ENCODE assay signal across 34 cellular contexts in the genomic region with DNA sequence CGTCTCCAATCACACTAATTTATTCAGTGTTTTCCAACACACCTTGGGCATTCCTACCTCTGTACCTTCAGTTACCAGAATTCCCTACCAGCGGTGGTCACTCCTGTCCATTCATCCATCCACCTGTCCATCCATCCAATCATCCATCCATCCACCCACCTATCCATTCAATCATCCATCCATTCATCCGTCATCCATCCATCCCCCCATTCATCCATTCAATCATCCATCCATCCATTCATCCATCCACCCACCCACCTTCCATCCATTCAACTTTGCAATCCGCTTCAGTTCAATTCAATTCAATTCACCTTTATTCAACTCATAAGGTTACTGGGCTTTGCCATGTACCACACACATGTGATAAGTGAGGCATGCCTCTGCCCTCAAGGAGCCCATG.
"Had no signal": no experiment of that assay in that cellular context is flagged by ENCODE, and none has a peak within 500 bp of the region (broad histone marks: within the 10 kb centered on the region; RNA-seq: fewer than 3 reads in every experiment).

No MANE protein-coding gene starts in this region.

- H3K9me3 ChIP-seq: Peyer's patch, SJSA1, SK-N-SH had no signal

- H3K9me3 Mint-ChIP-seq: activated CD4-positive, alpha-beta memory T cell treated with anti-CD3 and anti-CD28 coated beads for 36 hours; activated naive CD4-positive, alpha-beta T cell treated with anti-CD3 and anti-CD28 coated beads, Interleukin-2, amount 10 ng/mL, durations not matched to agents 7 days and 5 days; activated naive CD8-positive, alpha-beta T cell treated with anti-CD3 and anti-CD28 coated beads, Interleukin-2, amount 50 U/mL, for 24 hours; T-helper 1 cell treated with Interleukin-12 subunit alpha and Interleukin-12 subunit beta and Interleukin-4 antibody, amounts not matched to agents 30 μg/mL and 1 μg/mL, for 36 hours; T-helper 2 cell treated with Interferon-gamma antibody and Interleukin-4, amounts not matched to agents 5 μg/mL and 100 μg/mL, for 36 hours; WTC11 had no signal

- H3K9ac ChIP-seq: KMS-11, SK-N-SH had no signal

- H3K4me3 Mint-ChIP-seq: activated CD4-positive, alpha-beta memory T cell treated with anti-CD3 and anti-CD28 coated beads for 36 hours; activated CD8-positive, alpha-beta memory T cell treated with anti-CD3 and anti-CD28 coated beads, Interleukin-2, amount 10 ng/mL, durations not matched to agents 7 days and 5 days; activated naive CD4-positive, alpha-beta T cell treated with anti-CD3 and anti-CD28 coated beads, Interleukin-2, amount 10 ng/mL, durations not matched to agents 7 days and 5 days; activated naive CD8-positive, alpha-beta T cell; activated naive CD8-positive, alpha-beta T cell treated with anti-CD3 and anti-CD28 coated beads, Interleukin-2, amount 50 U/mL, for 24 hours; brain; T-helper 1 cell treated with Interleukin-12 subunit alpha and Interleukin-12 subunit beta and Interleukin-4 antibody, amounts not matched to agents 30 μg/mL and 1 μg/mL, for 36 hours; T-helper 2 cell treated with Interferon-gamma antibody and Interleukin-4, amounts not matched to agents 5 μg/mL and 100 μg/mL, for 36 hours; WTC11 had no signal

- H3K27ac ChIP-seq: KMS-11, Peyer's patch, SJSA1 had no signal

- H3K36me3 ChIP-seq: Peyer's patch, SJSA1 had no signal

- H3K27ac Mint-ChIP-seq: activated CD4-positive, alpha-beta memory T cell treated with anti-CD3 and anti-CD28 coated beads for 36 hours; activated CD8-positive, alpha-beta memory T cell treated with anti-CD3 and anti-CD28 coated beads, Interleukin-2, amount 10 ng/mL, durations not matched to agents 7 days and 5 days; activated naive CD4-positive, alpha-beta T cell treated with anti-CD3 and anti-CD28 coated beads, Interleukin-2, amount 10 ng/mL, durations not matched to agents 7 days and 5 days; activated naive CD8-positive, alpha-beta T cell; activated naive CD8-positive, alpha-beta T cell treated with anti-CD3 and anti-CD28 coated beads, Interleukin-2, amount 50 U/mL, for 24 hours; T-helper 1 cell treated with Interleukin-12 subunit alpha and Interleukin-12 subunit beta and Interleukin-4 antibody, amounts not matched to agents 30 μg/mL and 1 μg/mL, for 36 hours; T-helper 2 cell treated with Interferon-gamma antibody and Interleukin-4, amounts not matched to agents 5 μg/mL and 100 μg/mL, for 36 hours; WTC11 had no signal

- H3K36me3 Mint-ChIP-seq: activated CD4-positive, alpha-beta memory T cell treated with anti-CD3 and anti-CD28 coated beads for 36 hours; activated CD8-positive, alpha-beta memory T cell treated with anti-CD3 and anti-CD28 coated beads, Interleukin-2, amount 10 ng/mL, durations not matched to agents 7 days and 5 days; activated naive CD4-positive, alpha-beta T cell treated with anti-CD3 and anti-CD28 coated beads, Interleukin-2, amount 10 ng/mL, durations not matched to agents 7 days and 5 days; activated naive CD8-positive, alpha-beta T cell; brain; WTC11 had no signal

- H3K4me1 ChIP-seq: Peyer's patch had no signal

- H3K4me2 ChIP-seq: KMS-11, SK-N-SH had no signal

- DNase-seq: activated CD4-positive, alpha-beta memory T cell treated with anti-CD3 and anti-CD28 coated beads for 36 hours; activated CD4-positive, alpha-beta T cell treated with anti-CD3 and anti-CD28 coated beads for 4 hours; activated CD4-positive, alpha-beta T cell treated with anti-CD3 and anti-CD28 coated beads, Interleukin-2, amount 50 U/mL, for 1 hour; activated CD4-positive, CD25-positive, alpha-beta regulatory T cell treated with anti-CD3 and anti-CD28 coated beads, Interleukin-2, amount 50 U/mL, for 72 hours; activated CD8-positive, alpha-beta memory T cell treated with anti-CD3 and anti-CD28 coated beads, Interleukin-2, amount 10 ng/mL, durations not matched to agents 7 days and 5 days; activated CD8-positive, alpha-beta memory T cell treated with anti-CD3 and anti-CD28 coated beads, Interleukin-2, amount 50 U/mL, for 48 hours; activated effector memory CD4-positive, alpha-beta T cell treated with Interleukin-2 at 50 U/mL for 16 hours; activated naive CD4-positive, alpha-beta T cell treated with anti-CD3 and anti-CD28 coated beads, Interleukin-2, amount 10 ng/mL, durations not matched to agents 7 days and 5 days; activated naive CD8-positive, alpha-beta T cell treated with anti-CD3 and anti-CD28 coated beads, Interleukin-2, amount 50 U/mL, for 24 hours; activated T-cell treated with anti-CD3 and anti-CD28 coated beads, Interleukin-2, amount 50 U/mL, for 48 hours; anterior cingulate cortex; central memory CD4-positive, alpha-beta T cell; MM.1S; MV-4-11; NCI-H1092; NCI-H1436 treated with DMSO at 0.1 percent for 48 hours; NCI-H1694 treated with DMSO at 0.1 percent for 48 hours; NCI-H2029; NCI-H510A; NCI-H526; NCI-H748 treated with DMSO at 0.1 percent for 48 hours; NK-92 treated with Interleukin-12 subunit alpha and Interleukin-12 subunit beta, amount 100 ng/mL, for 24 hours; PC-3; Peyer's patch; RPMI8226; SHP77 treated with DMSO at 0.1 percent for 48 hours; SK-N-SH had no signal

- ATAC-seq: activated CD8-positive, alpha-beta memory T cell treated with anti-CD3 and anti-CD28 coated beads, Interleukin-2, amount 10 ng/mL, durations not matched to agents 7 days and 5 days; activated naive CD8-positive, alpha-beta T cell treated with anti-CD3 and anti-CD28 coated beads, Interleukin-2, amount 50 U/mL, for 24 hours; PC-3; WTC11 had no signal

- H3K27me3 ChIP-seq: Peyer's patch had no signal

- H3K4me3 ChIP-seq: Peyer's patch, SJSA1 had no signal
